33 cellular contexts compared by ENCODE assay signal in genomic region chr20:43309266-43309665, GRCh38.
DNase-seq lines count a peak whose midpoint lies in the region; TF ChIP-seq lines count a peak whose summit lies in the region.
"Had no signal": no experiment of that assay in that cellular context is flagged by ENCODE, and none has a peak within 500 bp of the region (broad histone marks: within the 10 kb centered on the region; RNA-seq: fewer than 3 reads in every experiment).

No MANE protein-coding gene starts in this region.

- H3K27ac Mint-ChIP-seq in nephron progenitor cell: peak overlapping the region; percentile 26
- H3K27ac Mint-ChIP-seq: B cell; CD14-positive monocyte; CD4-positive, alpha-beta T cell; CD4-positive, CD25-positive, alpha-beta regulatory T cell; CD8-positive, alpha-beta memory T cell; CD8-positive, alpha-beta T cell had no signal

- H3K9me3 Mint-ChIP-seq in nephron progenitor cell: peaks cover 17% of the 10 kb centered on the region

- no peaks in the 10 kb centered on the region for H3K36me3 Mint-ChIP-seq in nephron progenitor cell (ENCODE audit: low read depth)
- H3K36me3 Mint-ChIP-seq: CD14-positive monocyte; CD4-positive, alpha-beta memory T cell; CD4-positive, CD25-positive, alpha-beta regulatory T cell; CD8-positive, alpha-beta memory T cell; CD8-positive, alpha-beta T cell had no signal

- H3K4me3 ChIP-seq in ascending aorta: no peak overlapping the region
- H3K4me3 ChIP-seq: A549; BLaER1; BLaER1 treated with 17β-estradiol and CSF1 and Interleukin-3, amounts not matched to agents 10 nM and 100 nM had no signal

- H3K27me3 ChIP-seq in ascending aorta: no peaks in the 10 kb centered on the region
- H3K27me3 ChIP-seq: BE2C; BLaER1; BLaER1 treated with 17β-estradiol and CSF1 and Interleukin-3, amounts not matched to agents 10 nM and 100 nM had no signal

- peaks cover 7% of the 10 kb centered on the region for H3K27me3 Mint-ChIP-seq in nephron progenitor cell (ENCODE audit: low read depth, poor library complexity)
- H3K27me3 Mint-ChIP-seq: B cell; CD4-positive, alpha-beta T cell; CD4-positive, CD25-positive, alpha-beta regulatory T cell had no signal

- no peak overlapping the region for H3K4me3 Mint-ChIP-seq in nephron progenitor cell
- H3K4me3 Mint-ChIP-seq: B cell; CD14-positive monocyte; CD4-positive, alpha-beta memory T cell; CD4-positive, alpha-beta T cell; CD4-positive, CD25-positive, alpha-beta regulatory T cell; CD8-positive, alpha-beta memory T cell; CD8-positive, alpha-beta T cell had no signal

- no peaks in the 10 kb centered on the region for H3K4me1 ChIP-seq in ascending aorta
- H3K4me1 ChIP-seq: A549; BE2C; BLaER1; BLaER1 treated with 17β-estradiol and CSF1 and Interleukin-3, amounts not matched to agents 10 nM and 100 nM; Caco-2 had no signal

- no peak overlapping the region for H3K27ac ChIP-seq in ascending aorta
- H3K27ac ChIP-seq: 22Rv1; A549; BLaER1; BLaER1 treated with 17β-estradiol and CSF1 and Interleukin-3, amounts not matched to agents 10 nM and 100 nM; C4-2B had no signal

- H3K36me3 ChIP-seq in ascending aorta: no peaks in the 10 kb centered on the region
- H3K36me3 ChIP-seq: BE2C; BLaER1; BLaER1 treated with 17β-estradiol and CSF1 and Interleukin-3, amounts not matched to agents 10 nM and 100 nM had no signal

- DNase-seq in islet precursor cell (peak; percentile 29), mesenteric fat pad (ENCODE audit: low spot score) (peak; percentile 9), nephron progenitor cell (no peak), ascending aorta (ENCODE audit: low spot score in 2 of 2) (no peak), posterior cingulate gyrus (no peak), T-helper 1 cell (no peak)
- DNase-seq: 8988T; ACHN; AML-193; BE2C; C1 segment of cervical spinal cord; Caco-2; Calu3; CD4-positive, alpha-beta memory T cell; CD4-positive, alpha-beta T cell; CD4-positive, CD25-positive, alpha-beta regulatory T cell; CD8-positive, alpha-beta memory T cell; CD8-positive, alpha-beta T cell; COR-L47; DMS 273 treated with DMSO at 0.1 percent for 48 hours; DMS153; DMS53; DMS79; DMS79 treated with DMSO at 0.1 percent for 48 hours; DND-41; EL had no signal

- no peak for TF ChIP-seq CTCF in nephron progenitor cell (IDR thresholded peaks at IDR 0.05)
- TF ChIP-seq CTCF in ascending aorta (IDR thresholded peaks at IDR 0.05): no peak

- no peaks in the 10 kb centered on the region for H3K4me1 Mint-ChIP-seq in nephron progenitor cell
- H3K4me1 Mint-ChIP-seq: B cell; CD14-positive monocyte; CD4-positive, alpha-beta memory T cell; CD4-positive, CD25-positive, alpha-beta regulatory T cell; CD8-positive, alpha-beta memory T cell had no signal

- H3K9me3 ChIP-seq in ascending aorta: no peaks in the 10 kb centered on the region
- H3K9me3 ChIP-seq: BE2C had no signal

- intact Hi-C loops in ascending aorta (cut with DNase I) (no loop called here), posterior cingulate gyrus (cut with DNase I) (no loop called here)

Comparison
In these comparisons a context has a peak if more than half of its experiments do, and no peak if none do; other contexts are left out.
1. DNase-seq: peak in islet precursor cell (single experiment) and mesenteric fat pad (single experiment); none in nephron progenitor cell (single experiment), ascending aorta (0 of 2), posterior cingulate gyrus (0 of 10) and T-helper 1 cell (0 of 5).